In genomic region chr2:54387592-54387991, GRCh38 we compare ENCODE assay signal across 1 cellular context.
TF ChIP-seq lines count a peak whose summit lies in the region.

No MANE protein-coding gene starts in this region.

TF ChIP-seq in GM23338, 12 proteins besides CTCF, POLR2A, EP300 and RAD21 (continued from another document):
- TF ChIP-seq, protein P1, sequence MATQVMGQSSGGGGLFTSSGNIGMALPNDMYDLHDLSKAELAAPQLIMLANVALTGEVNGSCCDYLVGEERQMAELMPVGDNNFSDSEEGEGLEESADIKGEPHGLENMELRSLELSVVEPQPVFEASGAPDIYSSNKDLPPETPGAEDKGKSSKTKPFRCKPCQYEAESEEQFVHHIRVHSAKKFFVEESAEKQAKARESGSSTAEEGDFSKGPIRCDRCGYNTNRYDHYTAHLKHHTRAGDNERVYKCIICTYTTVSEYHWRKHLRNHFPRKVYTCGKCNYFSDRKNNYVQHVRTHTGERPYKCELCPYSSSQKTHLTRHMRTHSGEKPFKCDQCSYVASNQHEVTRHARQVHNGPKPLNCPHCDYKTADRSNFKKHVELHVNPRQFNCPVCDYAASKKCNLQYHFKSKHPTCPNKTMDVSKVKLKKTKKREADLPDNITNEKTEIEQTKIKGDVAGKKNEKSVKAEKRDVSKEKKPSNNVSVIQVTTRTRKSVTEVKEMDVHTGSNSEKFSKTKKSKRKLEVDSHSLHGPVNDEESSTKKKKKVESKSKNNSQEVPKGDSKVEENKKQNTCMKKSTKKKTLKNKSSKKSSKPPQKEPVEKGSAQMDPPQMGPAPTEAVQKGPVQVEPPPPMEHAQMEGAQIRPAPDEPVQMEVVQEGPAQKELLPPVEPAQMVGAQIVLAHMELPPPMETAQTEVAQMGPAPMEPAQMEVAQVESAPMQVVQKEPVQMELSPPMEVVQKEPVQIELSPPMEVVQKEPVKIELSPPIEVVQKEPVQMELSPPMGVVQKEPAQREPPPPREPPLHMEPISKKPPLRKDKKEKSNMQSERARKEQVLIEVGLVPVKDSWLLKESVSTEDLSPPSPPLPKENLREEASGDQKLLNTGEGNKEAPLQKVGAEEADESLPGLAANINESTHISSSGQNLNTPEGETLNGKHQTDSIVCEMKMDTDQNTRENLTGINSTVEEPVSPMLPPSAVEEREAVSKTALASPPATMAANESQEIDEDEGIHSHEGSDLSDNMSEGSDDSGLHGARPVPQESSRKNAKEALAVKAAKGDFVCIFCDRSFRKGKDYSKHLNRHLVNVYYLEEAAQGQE (IDR thresholded peaks at IDR 0.05; ENCODE audit: unreplicated experiment): no peak
